Comparison of ENCODE assay signal across 18 cellular contexts in the genomic region with DNA sequence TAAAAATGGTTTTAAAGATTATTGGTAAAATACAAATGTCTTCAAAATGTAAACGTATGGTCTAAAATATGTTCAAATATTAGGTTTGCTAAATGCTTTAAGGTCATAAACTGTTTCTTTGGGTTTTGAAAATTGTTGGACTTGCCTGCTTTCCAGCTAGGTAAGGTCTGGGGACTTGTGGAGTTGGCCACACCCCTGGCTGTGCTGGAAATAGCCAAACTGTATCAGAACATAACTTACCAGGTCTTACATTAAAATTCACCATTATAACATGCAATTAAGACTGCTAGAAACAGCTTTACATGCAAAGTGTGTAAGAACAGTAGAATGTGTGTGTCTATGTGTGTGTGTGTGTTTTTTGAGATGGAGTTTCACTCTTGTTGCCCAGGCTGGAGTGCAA. TPM values are rescaled to one million over a fixed set of nuclear protein-coding genes. Genes with fewer than 3 reads are reported as not detected.
DNase-seq lines count a peak whose midpoint lies in the region; ATAC-seq and TF ChIP-seq lines count a peak whose summit lies in the region.
"Had no signal": no experiment of that assay in that cellular context is flagged by ENCODE, and none has a peak within 500 bp of the region (broad histone marks: within the 10 kb centered on the region; RNA-seq: fewer than 3 reads in every experiment).

No MANE protein-coding gene starts in this region.

- DNase-seq in heart right ventricle = no peak
- no peak for DNase-seq in left cardiac atrium
- DNase-seq in H9 = no peak
- DNase-seq in mesendoderm = no peak
- DNase-seq in sigmoid colon = no peak
- no peak for DNase-seq in breast epithelium (ENCODE audit: low spot score in 2 of 2)
- DNase-seq in DMS53 treated with DMSO at 0.1 percent for 48 hours (lab: John Stamatoyannopoulos, UW; ENCODE audit: unreplicated experiment) = no peak
- no peak for DNase-seq in NCI-H345 treated with DMSO at 0.1 percent for 48 hours (lab: John Stamatoyannopoulos, UW; ENCODE audit: unreplicated experiment)
- DNase-seq: 8988T; CD4-positive, alpha-beta memory T cell; DND-41; EL; GOT3; H7 had no signal

- H3K79me2 ChIP-seq in H9 (ENCODE audit: insufficient read depth, low read length) = no peaks in the 10 kb centered on the region
- no peaks in the 10 kb centered on the region for H3K79me2 ChIP-seq in mesendoderm (ENCODE audit: control insufficient read depth, insufficient read depth, low read length)

- peaks cover 1% of the 10 kb centered on the region; the same call in 1 of the 2 replicates for H3K27me3 Mint-ChIP-seq in H9 (ENCODE audit: low read depth)

- H3K4me3 ChIP-seq in heart right ventricle (no peak overlapping the region), mesendoderm (ENCODE audit: low read length) (no peak overlapping the region), sigmoid colon (no peak overlapping the region), breast epithelium (no peak overlapping the region)
- H3K4me3 ChIP-seq: BLaER1 had no signal

- H4K8ac ChIP-seq in H9 (replicated peaks; ENCODE audit: insufficient read length, low read depth, low read length) (no peak overlapping the region), mesendoderm (ENCODE audit: low read depth, low read length) (no peak overlapping the region)

- no peak overlapping the region for H4K5ac ChIP-seq in H9 (ENCODE audit: insufficient read length, low read depth, low read length)
- H4K5ac ChIP-seq in mesendoderm (ENCODE audit: low read length) = no peak overlapping the region

- H3K27me3 ChIP-seq in heart right ventricle (peaks cover 0 to 10% (median 0%) of the 10 kb centered on the region in 7 donors), H9 (ENCODE audit: insufficient read depth, low read length) (no peaks in the 10 kb centered on the region), mesendoderm (ENCODE audit: insufficient read depth, low read length, poor library complexity) (no peaks in the 10 kb centered on the region), sigmoid colon (no peaks in the 10 kb centered on the region), breast epithelium (no peaks in the 10 kb centered on the region)
- H3K27me3 ChIP-seq: BLaER1 had no signal

- H3K9ac ChIP-seq in H9 (ENCODE audit: extremely low read depth, insufficient read length, low read length) (no peak overlapping the region), mesendoderm (ENCODE audit: low read length) (no peak overlapping the region)
- H3K9ac ChIP-seq: BLaER1 had no signal

- H3K27ac ChIP-seq in heart right ventricle = peak overlapping the region in 6 of 10 donors; percentile 3 to 58 (median 42)
- no peak overlapping the region for H3K27ac ChIP-seq in H9 (ENCODE audit: insufficient read length, low read depth, low read length)
- H3K27ac ChIP-seq in mesendoderm (ENCODE audit: low read depth, low read length) = no peak overlapping the region
- peak overlapping the region in 3 of 4 donors; percentile 48 to 84 (median 62) for H3K27ac ChIP-seq in sigmoid colon
- peak overlapping the region in 1 of 2 donors; percentile 16 for H3K27ac ChIP-seq in breast epithelium
- H3K27ac ChIP-seq: BLaER1 had no signal

- no peak overlapping the region for H3K18ac ChIP-seq in H9 (ENCODE audit: insufficient read length, low read depth, low read length)
- no peak overlapping the region for H3K18ac ChIP-seq in mesendoderm (ENCODE audit: low read length)

- TF ChIP-seq EP300 in sigmoid colon (IDR thresholded peaks at IDR 0.05) = no peak

- H3K4me1 ChIP-seq in heart right ventricle (peaks cover 0 to 40% (median 0%) of the 10 kb centered on the region in 9 donors), H9 (ENCODE audit: insufficient read depth, low read length) (peaks cover 8% of the 10 kb centered on the region; the same call in 1 of the 2 replicates), mesendoderm (ENCODE audit: control insufficient read depth, low read depth, low read length) (peaks cover 2% of the 10 kb centered on the region), sigmoid colon (peaks cover 0 to 37% (median 16%) of the 10 kb centered on the region in 4 donors), breast epithelium (no peaks in the 10 kb centered on the region)

- ATAC-seq in heart right ventricle = peak in 2 of 8 donors; percentile 31 to 47
- ATAC-seq in left cardiac atrium = no peak
- ATAC-seq: HepG2 had no signal

- H3K23me2 ChIP-seq in H9 (ENCODE audit: insufficient read length, low read depth, low read length, poor library complexity, severe bottlenecking) = no peaks in the 10 kb centered on the region

- H2AFZ ChIP-seq in H9 (ENCODE audit: low read length) = no peak overlapping the region

- H4K91ac ChIP-seq in H9 (ENCODE audit: insufficient read length, low read depth, low read length) = no peak overlapping the region

- H3K9me3 ChIP-seq in heart right ventricle (no peaks in the 10 kb centered on the region), H9 (ENCODE audit: control insufficient read depth, low read depth, low read length) (no peaks in the 10 kb centered on the region), sigmoid colon (no peaks in the 10 kb centered on the region), breast epithelium (no peaks in the 10 kb centered on the region)
- H3K9me3 ChIP-seq: BLaER1 had no signal

- H2BK15ac ChIP-seq in H9 (ENCODE audit: low read depth, low read length) (no peak overlapping the region), mesendoderm (replicated peaks; ENCODE audit: low read depth) (no peak overlapping the region)

- peak overlapping the region in 2 of 3 experiments; percentile 86 to 98; a peak in 1 of 7 replicates for H3K27ac Mint-ChIP-seq in H9
- H3K27ac Mint-ChIP-seq: CD14-positive monocyte; CD4-positive, alpha-beta memory T cell; IgD-negative memory B cell had no signal

- H3T11ph ChIP-seq in H9 (ENCODE audit: low read length) = no peak overlapping the region

- H2AK5ac ChIP-seq in H9 (ENCODE audit: insufficient read length, low read length) (no peak overlapping the region), mesendoderm (ENCODE audit: low read length) (no peak overlapping the region)

- H3K4me1 Mint-ChIP-seq in H9 = peaks cover 61 to 62% of the 10 kb centered on the region in 2 experiments
- H3K4me1 Mint-ChIP-seq: CD4-positive, alpha-beta memory T cell; IgD-negative memory B cell had no signal

- no peak overlapping the region for H2BK20ac ChIP-seq in H9 (ENCODE audit: low read depth, low read length, poor library complexity, severe bottlenecking)

- H2BK12ac ChIP-seq in H9 (ENCODE audit: insufficient read length, low read depth, low read length) = no peak overlapping the region

- H2BK120ac ChIP-seq in H9 (ENCODE audit: low read depth, low read length, poor library complexity, severe bottlenecking) (no peak overlapping the region), mesendoderm (ENCODE audit: low read depth, low read length) (no peak overlapping the region)

- H3K14ac ChIP-seq in H9 (ENCODE audit: insufficient read depth, low read length) = no peak overlapping the region

- intact Hi-C loops in heart right ventricle (cut with DNase I) = no loop called here
- intact Hi-C loops in left cardiac atrium (cut with DNase I) = no loop called here
- intact Hi-C loops in sigmoid colon (cut with DNase I) = no loop called here
- intact Hi-C loops in breast epithelium (cut with DNase I; ENCODE audit: low total_unique reads) = no loop called here

- no peak overlapping the region for H3K4me2 ChIP-seq in H9 (ENCODE audit: insufficient read depth, insufficient read length, low read length)
- no peak overlapping the region for H3K4me2 ChIP-seq in mesendoderm (ENCODE audit: low read length)
- H3K4me2 ChIP-seq: BLaER1 had no signal

- no peaks in the 10 kb centered on the region for H3K36me3 ChIP-seq in heart right ventricle
- H3K36me3 ChIP-seq in mesendoderm (ENCODE audit: control insufficient read depth, insufficient read depth, low read length) = no peaks in the 10 kb centered on the region
- no peaks in the 10 kb centered on the region for H3K36me3 ChIP-seq in sigmoid colon
- no peaks in the 10 kb centered on the region for H3K36me3 ChIP-seq in breast epithelium
- H3K36me3 ChIP-seq: BLaER1 had no signal

- no peak overlapping the region for H2BK5ac ChIP-seq in H9 (ENCODE audit: insufficient read length, low read length)
- no peak overlapping the region for H2BK5ac ChIP-seq in mesendoderm (ENCODE audit: low read length)

- H3K79me1 ChIP-seq in H9 (ENCODE audit: insufficient read depth, low read depth, low read length, poor library complexity, severe bottlenecking) (no peaks in the 10 kb centered on the region), mesendoderm (ENCODE audit: low read length) (no peaks in the 10 kb centered on the region)

- TF ChIP-seq POLR2A in sigmoid colon (IDR thresholded peaks at IDR 0.05) = no peak
- TF ChIP-seq POLR2A in breast epithelium (IDR thresholded peaks at IDR 0.05) = no peak

- TF ChIP-seq CTCF in heart right ventricle (IDR thresholded peaks at IDR 0.05) (no peak), H9 (conservative IDR thresholded peaks at IDR 0.05) (no peak), sigmoid colon (IDR thresholded peaks at IDR 0.05) (no peak), breast epithelium (IDR thresholded peaks at IDR 0.05) (no peak)

- no peak overlapping the region for H3K23ac ChIP-seq in H9 (ENCODE audit: insufficient read length, low read depth, low read length)
- H3K23ac ChIP-seq in mesendoderm (ENCODE audit: low read length) = no peak overlapping the region

- H4K20me1 ChIP-seq in H9 (ENCODE audit: control insufficient read depth, insufficient read depth, insufficient read length) = no peaks in the 10 kb centered on the region
- H4K20me1 ChIP-seq: BLaER1 had no signal

- no peak overlapping the region for H3K4me3 Mint-ChIP-seq in H9
- H3K4me3 Mint-ChIP-seq: CD14-positive monocyte; CD4-positive, alpha-beta memory T cell; IgD-negative memory B cell had no signal

- H3K56ac ChIP-seq in H9 (ENCODE audit: insufficient read length, low read depth, low read length) (no peak overlapping the region), mesendoderm (ENCODE audit: low read length) (peak overlapping the region; percentile 63)

- WGBS in heart right ventricle, 2 donors = 80 to 86% methylated on average over 1 of the region's 1 CpG
- WGBS in H9 (ENCODE audit: extremely low coverage, insufficient read length, low lambda C conversion rate) = no CpG with 5 or more reads among the region's 1 CpG
- no CpG with 5 or more reads among the region's 1 CpG for WGBS in mesendoderm (ENCODE audit: extremely low coverage, insufficient coverage, low lambda C conversion rate)
- 78 to 87% methylated on average over 1 of the region's 1 CpG for WGBS in sigmoid colon, 2 donors

- no peaks in the 10 kb centered on the region for H3K9me3 Mint-ChIP-seq in H9
- H3K9me3 Mint-ChIP-seq: CD4-positive, alpha-beta memory T cell; IgD-negative memory B cell had no signal

- H3K4ac ChIP-seq in H9 (ENCODE audit: low read depth, low read length) = no peak overlapping the region
- no peak overlapping the region for H3K4ac ChIP-seq in mesendoderm (ENCODE audit: low read depth, low read length)

- H3K36me3 Mint-ChIP-seq in H9 (ENCODE audit: insufficient read depth in 1 of 3, low read depth in 3 of 3) = no peaks in the 10 kb centered on the region
- H3K36me3 Mint-ChIP-seq: CD14-positive monocyte; CD4-positive, alpha-beta memory T cell; IgD-negative memory B cell had no signal

RNA-seq across cellular contexts. Expression of a gene that starts 29.7 kb away (rescaled TPM):
- total RNA-seq in heart right ventricle (100 to 1,000 TPM; 111 to 211 (median 159) TPM), left cardiac atrium (10 to 100 TPM; 67.1 to 87.1 TPM), H9 (2021) (57.1 and 58.0 TPM in 2 replicates), sigmoid colon (100 to 1,000 TPM in 2 of 4 donors, 10 to 100 TPM in 2; 55.9 to 125 (median 95.4) TPM), breast epithelium (100 to 1,000 TPM in 2 of 3 donors, 10 to 100 TPM in 1; 81.9 to 235 (median 107) TPM)
- polyA plus RNA-seq in heart right ventricle (10 to 100 TPM; 34.6 to 80.5 TPM), sigmoid colon (10 to 100 TPM in 2 of 3 donors, 1 to 10 TPM in 1; 3.9 to 11.7 (median 10.8) TPM)
- polyA plus RNA-seq in mesendoderm (2013, experiment 1 of 2) = 10.7 TPM
- 10.4 TPM for polyA plus RNA-seq in mesendoderm (2013, experiment 2 of 2)

RNA-seq across cellular contexts. Expression of a gene that starts 54.3 kb away (rescaled TPM):
- total RNA-seq in heart right ventricle = 1 to 10 TPM; 1.0 to 2.5 (median 1.8) TPM
- 1 to 10 TPM in 1 of 2 donors, under 1 TPM in 1; 0.04 to 2.7 TPM for polyA plus RNA-seq in heart right ventricle
- total RNA-seq in left cardiac atrium = 1 to 10 TPM in 1 of 2 donors, under 1 TPM in 1; 0.44 to 1.1 TPM
- 0.50 and 0.55 TPM in 2 replicates for total RNA-seq in H9 (2021)
- polyA plus RNA-seq in mesendoderm (2013, experiment 1 of 2) = 0.18 TPM
- 0.24 TPM for polyA plus RNA-seq in mesendoderm (2013, experiment 2 of 2)
- 1 to 10 TPM in 2 of 4 donors, under 1 TPM in 2; 0.49 to 3.0 (median 0.97) TPM for total RNA-seq in sigmoid colon
- under 1 TPM in 1 of 3 donors, not detected in 2; 0.22 TPM for polyA plus RNA-seq in sigmoid colon
- 1 to 10 TPM in 1 of 3 donors, under 1 TPM in 2; 0.16 to 1.3 (median 0.98) TPM for total RNA-seq in breast epithelium
- polyA plus RNA-seq: CD14-positive monocyte, IgD-negative memory B cell had no signal

Comparison
In these comparisons a context has a peak if more than half of its experiments do, and no peak if none do; other contexts are left out.
1. H3K27ac ChIP-seq: peak in heart right ventricle (6 of 10) and sigmoid colon (3 of 4); none in H9 (single experiment) and mesendoderm (single experiment).